ENCODE assay signal across 31 cellular contexts in the genomic region with DNA sequence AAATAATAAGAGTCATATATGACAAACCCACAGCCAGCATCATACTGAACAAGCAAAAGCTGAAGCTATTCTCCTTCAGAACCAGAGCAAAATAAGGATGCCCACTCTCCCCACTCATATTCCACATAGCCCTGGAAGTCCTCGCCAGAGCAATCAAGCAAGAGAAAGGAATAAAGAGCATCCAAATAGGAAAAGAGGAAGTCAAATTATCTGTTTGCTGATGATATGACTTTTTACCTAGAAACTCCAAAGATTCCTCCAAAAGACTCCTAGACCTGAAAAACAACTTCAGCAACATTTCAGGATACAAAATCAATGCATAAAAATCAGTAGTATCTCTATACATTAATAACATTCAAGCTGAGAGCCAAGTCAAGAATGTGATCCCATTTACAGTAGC.
DNase-seq lines count a peak whose midpoint lies in the region; ATAC-seq, FAIRE-seq and TF ChIP-seq lines count a peak whose summit lies in the region.
"Had no signal": no experiment of that assay in that cellular context is flagged by ENCODE, and none has a peak within 500 bp of the region (broad histone marks: within the 10 kb centered on the region; RNA-seq: fewer than 3 reads in every experiment).

No MANE protein-coding gene starts in this region.

- TF ChIP-seq CTCF in K562 (IDR thresholded peaks at IDR 0.05 in 2 of 3, conservative IDR thresholded peaks at IDR 0.05 in 1 of 3; ENCODE audit: insufficient read depth in 2 of 3, low read depth in 1 of 3, low read length in 3 of 3): no peak

- in situ Hi-C loops in K562 (cut with MboI): no loop called here

- H3K4me3 Mint-ChIP-seq in CD8-positive, alpha-beta memory T cell: no peak overlapping the region
- H3K4me3 Mint-ChIP-seq: B cell; CD14-positive monocyte; CD4-positive, alpha-beta memory T cell; CD4-positive, alpha-beta T cell; CD4-positive, CD25-positive, alpha-beta regulatory T cell; CD8-positive, alpha-beta T cell had no signal

- BruUV-seq in K562 (replicated peaks; lab: Mats Ljungman, UMichigan): no TSS peak

- H3K9ac ChIP-seq in K562 (ENCODE audit: insufficient read depth in 1 of 2, low read depth in 2 of 2, low read length in 2 of 2): no peak overlapping the region
- H3K9ac ChIP-seq: BLaER1; BLaER1 treated with 17β-estradiol and CSF1 and Interleukin-3, amounts not matched to agents 10 nM and 100 nM had no signal

- H3K79me2 ChIP-seq in K562 (ENCODE audit: control insufficient read depth, insufficient read depth, low read length): no peaks in the 10 kb centered on the region

- POLR2A ChIA-PET in K562 (lab: Yijun Ruan, JAX): no interaction called here
- POLR2A ChIA-PET in CD8-positive, alpha-beta memory T cell (lab: Charles Lee): no interaction called here

- FAIRE-seq in GM12891 (lab: Jason Lieb, UNC) (no peak), K562 (lab: Jason Lieb, UNC) (no peak)
- FAIRE-seq: A204.1, A549, D721Med had no signal

- no peaks in the 10 kb centered on the region for H3K9me3 ChIP-seq in K562 (replicated peaks; ENCODE audit: control insufficient read depth, insufficient read depth, low read depth, low read length)
- H3K9me3 ChIP-seq in CD8-positive, alpha-beta memory T cell (ENCODE audit: low read length): no peaks in the 10 kb centered on the region
- H3K9me3 ChIP-seq: A549, BE2C, BLaER1, Caco-2 had no signal

- TF ChIP-seq POLR2A in GM12891 (IDR thresholded peaks at IDR 0.05; ENCODE audit: low read depth, low read length) (no peak), K562 (conservative IDR thresholded peaks at IDR 0.05) (no peak)

- H2AFZ ChIP-seq in K562 (ENCODE audit: low read depth, low read length): no peak overlapping the region

- WGBS in K562 (ENCODE audit: insufficient coverage, low coverage, missing lambda C conversion rate): 0% methylated on average over 1 of the region's 1 CpG

- H3K27me3 Mint-ChIP-seq in CD8-positive, alpha-beta memory T cell: peaks cover 7 to 11% of the 10 kb centered on the region in 2 donors
- H3K27me3 Mint-ChIP-seq: CD4-positive, alpha-beta T cell had no signal

- peaks cover 0 to 4% (median 0%) of the 10 kb centered on the region in 5 donors for H3K9me3 Mint-ChIP-seq in CD8-positive, alpha-beta memory T cell

- H3K4me3 ChIP-seq in K562: no peak overlapping the region
- no peak overlapping the region for H3K4me3 ChIP-seq in CD8-positive, alpha-beta memory T cell (ENCODE audit: low read length)
- H3K4me3 ChIP-seq: A549; BLaER1; BLaER1 treated with 17β-estradiol and CSF1 and Interleukin-3, amounts not matched to agents 10 nM and 100 nM had no signal

- CTCF ChIA-PET in K562 (lab: Yijun Ruan, JAX; ENCODE audit: low intra/inter-chr PET ratio): no interaction called here
- CTCF ChIA-PET in CD8-positive, alpha-beta memory T cell (lab: Charles Lee): no interaction called here

- H3K27ac Mint-ChIP-seq in CD8-positive, alpha-beta memory T cell: no peak overlapping the region
- H3K27ac Mint-ChIP-seq: B cell; CD14-positive monocyte; CD4-positive, alpha-beta memory T cell; CD4-positive, alpha-beta T cell; CD4-positive, CD25-positive, alpha-beta regulatory T cell; CD8-positive, alpha-beta T cell had no signal

- TF ChIP-seq RAD21 in K562 (CRISPR knock-in tag; conservative IDR thresholded peaks at IDR 0.05 in 1 of 2, IDR thresholded peaks at IDR 0.05 in 1 of 2): no peak

- no peak for DNase-seq in GM12891 (ENCODE audit: insufficient read length, low spot score)
- DNase-seq in K562 (ENCODE audit: extremely low read depth in 1 of 4, low spot score in 3 of 4): no peak
- no peak for DNase-seq in C1 segment of cervical spinal cord (lab: John Stamatoyannopoulos, UW)
- no peak for DNase-seq in CD8-positive, alpha-beta memory T cell
- DNase-seq: 8988T; ACHN; AML-193; BE2C; Caco-2; Calu3; CD4-positive, alpha-beta memory T cell; CD4-positive, alpha-beta T cell; CD4-positive, CD25-positive, alpha-beta regulatory T cell; CD8-positive, alpha-beta T cell; COR-L47; DMS 273 treated with DMSO at 0.1 percent for 48 hours; DMS153; DMS53; DMS79; DMS79 treated with DMSO at 0.1 percent for 48 hours; DND-41; EL had no signal

- H3K36me3 ChIP-seq in K562 (ENCODE audit: control insufficient read depth, insufficient read depth, low read length): no peaks in the 10 kb centered on the region
- H3K36me3 ChIP-seq in CD8-positive, alpha-beta memory T cell (ENCODE audit: insufficient read depth, low read length): no peaks in the 10 kb centered on the region
- H3K36me3 ChIP-seq: BE2C; BLaER1; BLaER1 treated with 17β-estradiol and CSF1 and Interleukin-3, amounts not matched to agents 10 nM and 100 nM had no signal

- H3K4me1 Mint-ChIP-seq in CD8-positive, alpha-beta memory T cell: no peaks in the 10 kb centered on the region
- H3K4me1 Mint-ChIP-seq: B cell; CD14-positive monocyte; CD4-positive, alpha-beta memory T cell; CD4-positive, CD25-positive, alpha-beta regulatory T cell had no signal

- H3K4me1 ChIP-seq in K562 (replicated peaks in 1 of 2; ENCODE audit: control insufficient read depth in 2 of 2, insufficient read depth in 2 of 2, low read length in 2 of 2): no peaks in the 10 kb centered on the region
- H3K4me1 ChIP-seq in CD8-positive, alpha-beta memory T cell (ENCODE audit: insufficient read depth, low read length): no peaks in the 10 kb centered on the region
- H3K4me1 ChIP-seq: A549; BE2C; BLaER1; BLaER1 treated with 17β-estradiol and CSF1 and Interleukin-3, amounts not matched to agents 10 nM and 100 nM; Caco-2 had no signal

- H3K27ac ChIP-seq in K562 (ENCODE audit: extremely low read depth, low read depth, low read length): no peak overlapping the region
- no peak overlapping the region for H3K27ac ChIP-seq in CD8-positive, alpha-beta memory T cell (ENCODE audit: low read depth, low read length)
- H3K27ac ChIP-seq: 22Rv1; A549; BLaER1; BLaER1 treated with 17β-estradiol and CSF1 and Interleukin-3, amounts not matched to agents 10 nM and 100 nM; C4-2B had no signal

- ATAC-seq in K562: no peak
- ATAC-seq: A549; CD8-positive, alpha-beta T cell had no signal

- H3K4me2 ChIP-seq in K562 (ENCODE audit: insufficient read depth, low read length): no peak overlapping the region
- H3K4me2 ChIP-seq: A549; BLaER1; BLaER1 treated with 17β-estradiol and CSF1 and Interleukin-3, amounts not matched to agents 10 nM and 100 nM had no signal

- H3K36me3 Mint-ChIP-seq in CD8-positive, alpha-beta memory T cell: no peaks in the 10 kb centered on the region
- H3K36me3 Mint-ChIP-seq: CD14-positive monocyte; CD4-positive, alpha-beta memory T cell; CD4-positive, CD25-positive, alpha-beta regulatory T cell; CD8-positive, alpha-beta T cell had no signal

- no peaks in the 10 kb centered on the region for H4K20me1 ChIP-seq in K562 (replicated peaks; ENCODE audit: control insufficient read depth, insufficient read depth, low read length)
- H4K20me1 ChIP-seq: BLaER1; BLaER1 treated with 17β-estradiol and CSF1 and Interleukin-3, amounts not matched to agents 10 nM and 100 nM had no signal

- no peaks in the 10 kb centered on the region for H3K9me1 ChIP-seq in K562 (ENCODE audit: control insufficient read depth, insufficient read depth, low read length)

- TF ChIP-seq EP300 in K562 (IDR thresholded peaks at IDR 0.05; ENCODE audit: low read length): no peak

- peaks cover 0 to 4% of the 10 kb centered on the region in 2 experiments; a peak in 1 of 5 replicates for H3K27me3 ChIP-seq in K562 (ENCODE audit: control insufficient read depth in 2 of 2, insufficient read depth in 2 of 2, low read length in 2 of 2)
- no peaks in the 10 kb centered on the region for H3K27me3 ChIP-seq in CD8-positive, alpha-beta memory T cell (ENCODE audit: insufficient read depth, low read length, poor library complexity, severe bottlenecking)
- H3K27me3 ChIP-seq: BE2C; BLaER1; BLaER1 treated with 17β-estradiol and CSF1 and Interleukin-3, amounts not matched to agents 10 nM and 100 nM had no signal

- intact Hi-C loops in K562 (cut with micrococcal nuclease): no loop called here

TF ChIP-seq in GM12891, 5 proteins besides CTCF, POLR2A, EP300 and RAD21:
- no peak for TF ChIP-seq TAF1 (IDR thresholded peaks at IDR 0.05; ENCODE audit: low read depth, low read length)
- peak; percentile 13; the same call in 1 of the 2 replicates for TF ChIP-seq SPI1 (IDR thresholded peaks at IDR 0.05; ENCODE audit: low read depth, low read length)

TF ChIP-seq in K562, 482 proteins besides CTCF, POLR2A, EP300 and RAD21:
- TF ChIP-seq PHF21A (IDR thresholded peaks at IDR 0.05; ENCODE audit: borderline replicate concordance, low read depth) (no peak), SPI1 (IDR thresholded peaks at IDR 0.05; ENCODE audit: borderline replicate concordance, low read depth, low read length) (peak; percentile 68)
